ENCODE assay signal across 2 cellular contexts in the genomic region with DNA sequence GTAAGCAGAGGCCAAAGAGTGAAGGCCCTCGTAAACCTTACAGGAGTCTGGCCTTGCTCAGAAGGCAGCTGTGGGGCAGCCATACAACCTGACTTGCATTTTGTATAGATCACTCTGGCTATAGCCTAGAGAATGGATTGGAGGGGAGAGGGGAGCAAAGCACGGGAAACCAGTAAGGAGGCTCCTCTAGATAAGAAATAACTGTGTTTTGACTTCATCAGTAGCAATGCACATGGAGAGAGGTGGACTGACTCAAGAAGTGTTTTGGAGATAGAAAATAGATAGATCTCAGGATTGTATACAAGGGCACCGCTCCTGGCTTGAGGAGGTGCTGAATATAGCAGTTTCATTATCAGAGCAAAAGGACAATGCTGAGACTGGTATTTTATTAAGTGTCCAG.
TF ChIP-seq lines count a peak whose summit lies in the region.

No MANE protein-coding gene starts in this region.

TF ChIP-seq in WTC11, 78 proteins besides CTCF, POLR2A, EP300 and RAD21 (continued from another document):
- TF ChIP-seq SP1 (CRISPR knock-in tag; conservative IDR thresholded peaks at IDR 0.05) = no peak
- no peak for TF ChIP-seq SOX15 (CRISPR knock-in tag; IDR thresholded peaks at IDR 0.05)
- no peak for TF ChIP-seq PRDM15 (CRISPR knock-in tag; IDR thresholded peaks at IDR 0.05)
- no peak for TF ChIP-seq FOXP4 (CRISPR knock-in tag; IDR thresholded peaks at IDR 0.05)
- no peak for TF ChIP-seq RELA (CRISPR knock-in tag; IDR thresholded peaks at IDR 0.05; ENCODE audit: borderline replicate concordance)
- TF ChIP-seq JAZF1 (CRISPR knock-in tag; IDR thresholded peaks at IDR 0.05) = no peak
- no peak for TF ChIP-seq ZNF396 (CRISPR knock-in tag; IDR thresholded peaks at IDR 0.05; ENCODE audit: borderline replicate concordance)
- TF ChIP-seq, protein P1, sequence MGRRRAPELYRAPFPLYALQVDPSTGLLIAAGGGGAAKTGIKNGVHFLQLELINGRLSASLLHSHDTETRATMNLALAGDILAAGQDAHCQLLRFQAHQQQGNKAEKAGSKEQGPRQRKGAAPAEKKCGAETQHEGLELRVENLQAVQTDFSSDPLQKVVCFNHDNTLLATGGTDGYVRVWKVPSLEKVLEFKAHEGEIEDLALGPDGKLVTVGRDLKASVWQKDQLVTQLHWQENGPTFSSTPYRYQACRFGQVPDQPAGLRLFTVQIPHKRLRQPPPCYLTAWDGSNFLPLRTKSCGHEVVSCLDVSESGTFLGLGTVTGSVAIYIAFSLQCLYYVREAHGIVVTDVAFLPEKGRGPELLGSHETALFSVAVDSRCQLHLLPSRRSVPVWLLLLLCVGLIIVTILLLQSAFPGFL (CRISPR knock-in tag; IDR thresholded peaks at IDR 0.05; ENCODE audit: borderline replicate concordance) = no peak
- no peak for TF ChIP-seq JUN (CRISPR knock-in tag; IDR thresholded peaks at IDR 0.05)
- TF ChIP-seq ATF1 (CRISPR knock-in tag; IDR thresholded peaks at IDR 0.05) = no peak
TF ChIP-seq in WTC11: peak in this region for 0.

TF ChIP-seq in K562, 482 proteins besides CTCF, POLR2A, EP300 and RAD21 (continued from another document and continues in another):
- TF ChIP-seq ZNF274 (IDR thresholded peaks at IDR 0.05; ENCODE audit: borderline replicate concordance, low read depth, low read length) = no peak
- TF ChIP-seq RUNX1 (IDR thresholded peaks at IDR 0.05; ENCODE audit: low read depth) = no peak
- TF ChIP-seq NBN (IDR thresholded peaks at IDR 0.05; ENCODE audit: low read depth) = 0 out of 2 replicates have a peak, but pooled peaks have one; percentile 22
- no peak for TF ChIP-seq SRF (CRISPR knock-in tag; IDR thresholded peaks at IDR 0.05)
- TF ChIP-seq C11orf30 (IDR thresholded peaks at IDR 0.05; ENCODE audit: low read depth) = no peak
- TF ChIP-seq TAL1 (IDR thresholded peaks at IDR 0.05) = peak; percentile 70; the same call in 1 of the 2 replicates
- 0 out of 2 replicates have a peak, but pooled peaks have one; percentile 37 for TF ChIP-seq SMARCA4 (IDR thresholded peaks at IDR 0.05)
- no peak for TF ChIP-seq ZNF699 (CRISPR knock-in tag; IDR thresholded peaks at IDR 0.05; ENCODE audit: insufficient replicate concordance)
- TF ChIP-seq ARID1B (IDR thresholded peaks at IDR 0.05) = peak; percentile 65
- no peak for TF ChIP-seq ZNF140 (CRISPR knock-in tag; IDR thresholded peaks at IDR 0.05)
- TF ChIP-seq GTF2E2 (tag; IDR thresholded peaks at IDR 0.05) = no peak
- TF ChIP-seq POLR2B (IDR thresholded peaks at IDR 0.05; ENCODE audit: low read depth, partially characterized antibody) = no peak
- TF ChIP-seq ZNF592 (IDR thresholded peaks at IDR 0.05) = 0 out of 2 replicates have a peak, but pooled peaks have one; percentile 14
- TF ChIP-seq, protein P2, sequence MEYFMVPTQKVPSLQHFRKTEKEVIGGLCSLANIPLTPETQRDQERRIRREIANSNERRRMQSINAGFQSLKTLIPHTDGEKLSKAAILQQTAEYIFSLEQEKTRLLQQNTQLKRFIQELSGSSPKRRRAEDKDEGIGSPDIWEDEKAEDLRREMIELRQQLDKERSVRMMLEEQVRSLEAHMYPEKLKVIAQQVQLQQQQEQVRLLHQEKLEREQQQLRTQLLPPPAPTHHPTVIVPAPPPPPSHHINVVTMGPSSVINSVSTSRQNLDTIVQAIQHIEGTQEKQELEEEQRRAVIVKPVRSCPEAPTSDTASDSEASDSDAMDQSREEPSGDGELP (CRISPR knock-in tag; IDR thresholded peaks at IDR 0.05; ENCODE audit: borderline replicate concordance) = no peak
- no peak for TF ChIP-seq XRCC4 (IDR thresholded peaks at IDR 0.05; ENCODE audit: extremely low read depth, insufficient read depth, insufficient read length)
- TF ChIP-seq, protein P3, sequence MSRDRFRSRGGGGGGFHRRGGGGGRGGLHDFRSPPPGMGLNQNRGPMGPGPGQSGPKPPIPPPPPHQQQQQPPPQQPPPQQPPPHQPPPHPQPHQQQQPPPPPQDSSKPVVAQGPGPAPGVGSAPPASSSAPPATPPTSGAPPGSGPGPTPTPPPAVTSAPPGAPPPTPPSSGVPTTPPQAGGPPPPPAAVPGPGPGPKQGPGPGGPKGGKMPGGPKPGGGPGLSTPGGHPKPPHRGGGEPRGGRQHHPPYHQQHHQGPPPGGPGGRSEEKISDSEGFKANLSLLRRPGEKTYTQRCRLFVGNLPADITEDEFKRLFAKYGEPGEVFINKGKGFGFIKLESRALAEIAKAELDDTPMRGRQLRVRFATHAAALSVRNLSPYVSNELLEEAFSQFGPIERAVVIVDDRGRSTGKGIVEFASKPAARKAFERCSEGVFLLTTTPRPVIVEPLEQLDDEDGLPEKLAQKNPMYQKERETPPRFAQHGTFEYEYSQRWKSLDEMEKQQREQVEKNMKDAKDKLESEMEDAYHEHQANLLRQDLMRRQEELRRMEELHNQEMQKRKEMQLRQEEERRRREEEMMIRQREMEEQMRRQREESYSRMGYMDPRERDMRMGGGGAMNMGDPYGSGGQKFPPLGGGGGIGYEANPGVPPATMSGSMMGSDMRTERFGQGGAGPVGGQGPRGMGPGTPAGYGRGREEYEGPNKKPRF (IDR thresholded peaks at IDR 0.05; ENCODE audit: low read depth, low read length) = no peak
- TF ChIP-seq ZNF280A (IDR thresholded peaks at IDR 0.05; ENCODE audit: low read depth, partially characterized antibody) = no peak
- no peak for TF ChIP-seq NR2C2 (CRISPR knock-in tag; IDR thresholded peaks at IDR 0.05)
- no peak for TF ChIP-seq NR2C2 (tag; IDR thresholded peaks at IDR 0.05)
- no peak for TF ChIP-seq KAT8 (IDR thresholded peaks at IDR 0.05; ENCODE audit: low read depth)
- no peak; the same call in 1 of the 2 replicates for TF ChIP-seq GATA2 (CRISPR knock-in tag; IDR thresholded peaks at IDR 0.05)
- no peak for TF ChIP-seq ARID2 (IDR thresholded peaks at IDR 0.05)
- TF ChIP-seq SRSF3 (IDR thresholded peaks at IDR 0.05; ENCODE audit: insufficient read depth, low read length) = no peak
- TF ChIP-seq TRIM24 (IDR thresholded peaks at IDR 0.05) = peak in 1 of 2 experiments; percentile 23; a peak in 1 of 4 replicates
- TF ChIP-seq ZNF830 (CRISPR knock-in tag; IDR thresholded peaks at IDR 0.05) = no peak
- no peak for TF ChIP-seq ZNF212 (CRISPR knock-in tag; IDR thresholded peaks at IDR 0.05)
- TF ChIP-seq NEUROD1 (IDR thresholded peaks at IDR 0.05; ENCODE audit: borderline replicate concordance, low read depth, low read length, partially characterized antibody) = no peak
- no peak for TF ChIP-seq ZNF551 (CRISPR knock-in tag; IDR thresholded peaks at IDR 0.05)
- TF ChIP-seq RBFOX2 (IDR thresholded peaks at IDR 0.05; ENCODE audit: low read depth, low read length) = no peak
- no peak for TF ChIP-seq PRMT5 (CRISPR knock-in tag; IDR thresholded peaks at IDR 0.05)
- no peak for TF ChIP-seq CAMTA2 (CRISPR knock-in tag; conservative IDR thresholded peaks at IDR 0.05)
- TF ChIP-seq E2F8 (IDR thresholded peaks at IDR 0.05; ENCODE audit: low read depth, partially characterized antibody) = no peak
- TF ChIP-seq ARNT (IDR thresholded peaks at IDR 0.05) = no peak
- TF ChIP-seq NR2F6 (CRISPR knock-in tag; IDR thresholded peaks at IDR 0.05) = no peak
- TF ChIP-seq SAP30 (IDR thresholded peaks at IDR 0.05; ENCODE audit: borderline replicate concordance, insufficient read depth, low read depth, low read length, poor library complexity, severe bottlenecking) = no peak
- TF ChIP-seq CBFA2T2 (conservative IDR thresholded peaks at IDR 0.05) = peak; percentile 79
- TF ChIP-seq MAFG (tag; conservative IDR thresholded peaks at IDR 0.05) = peak; percentile 31; the same call in 1 of the 2 replicates
- TF ChIP-seq CBX2 (IDR thresholded peaks at IDR 0.05; ENCODE audit: insufficient read depth, low read length, poor library complexity, severe bottlenecking) = no peak
- TF ChIP-seq POLR2H (tag; IDR thresholded peaks at IDR 0.05; ENCODE audit: low read depth) = no peak
- no peak for TF ChIP-seq ETS2 (tag; IDR thresholded peaks at IDR 0.05; ENCODE audit: borderline replicate concordance, poor library complexity, severe bottlenecking)
- no peak for TF ChIP-seq NFYB (IDR thresholded peaks at IDR 0.05; ENCODE audit: extremely low read depth, insufficient read length)
- TF ChIP-seq SAFB2 (IDR thresholded peaks at IDR 0.05; ENCODE audit: borderline replicate concordance, low read depth, low read length, severe bottlenecking) = no peak
- TF ChIP-seq, protein P4, sequence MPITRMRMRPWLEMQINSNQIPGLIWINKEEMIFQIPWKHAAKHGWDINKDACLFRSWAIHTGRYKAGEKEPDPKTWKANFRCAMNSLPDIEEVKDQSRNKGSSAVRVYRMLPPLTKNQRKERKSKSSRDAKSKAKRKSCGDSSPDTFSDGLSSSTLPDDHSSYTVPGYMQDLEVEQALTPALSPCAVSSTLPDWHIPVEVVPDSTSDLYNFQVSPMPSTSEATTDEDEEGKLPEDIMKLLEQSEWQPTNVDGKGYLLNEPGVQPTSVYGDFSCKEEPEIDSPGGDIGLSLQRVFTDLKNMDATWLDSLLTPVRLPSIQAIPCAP (CRISPR knock-in tag; IDR thresholded peaks at IDR 0.05; ENCODE audit: borderline replicate concordance) = no peak
- TF ChIP-seq MEF2A (IDR thresholded peaks at IDR 0.05; ENCODE audit: control insufficient read depth, low read depth, low read length) = no peak
- no peak for TF ChIP-seq HLTF (IDR thresholded peaks at IDR 0.05)
- peak; percentile 44; the same call in 1 of the 2 replicates for TF ChIP-seq MTA2 (IDR thresholded peaks at IDR 0.05; ENCODE audit: low read depth)
- no peak for TF ChIP-seq ZNF764 (CRISPR knock-in tag; IDR thresholded peaks at IDR 0.05; ENCODE audit: low read depth)
- TF ChIP-seq BHLHE40 (IDR thresholded peaks at IDR 0.05; ENCODE audit: low read length) = peak; percentile 42; the same call in 1 of the 2 replicates
- TF ChIP-seq MNT (conservative IDR thresholded peaks at IDR 0.05) = peak in 1 of 2 experiments; percentile 40; a peak in 1 of 4 replicates
- TF ChIP-seq NCOR1 (IDR thresholded peaks at IDR 0.05) = peak; percentile 66; the same call in 1 of the 2 replicates
- TF ChIP-seq KLF1 (tag; IDR thresholded peaks at IDR 0.05) = no peak
